ENCODE assay signal across 1 cellular context in the genomic region with DNA sequence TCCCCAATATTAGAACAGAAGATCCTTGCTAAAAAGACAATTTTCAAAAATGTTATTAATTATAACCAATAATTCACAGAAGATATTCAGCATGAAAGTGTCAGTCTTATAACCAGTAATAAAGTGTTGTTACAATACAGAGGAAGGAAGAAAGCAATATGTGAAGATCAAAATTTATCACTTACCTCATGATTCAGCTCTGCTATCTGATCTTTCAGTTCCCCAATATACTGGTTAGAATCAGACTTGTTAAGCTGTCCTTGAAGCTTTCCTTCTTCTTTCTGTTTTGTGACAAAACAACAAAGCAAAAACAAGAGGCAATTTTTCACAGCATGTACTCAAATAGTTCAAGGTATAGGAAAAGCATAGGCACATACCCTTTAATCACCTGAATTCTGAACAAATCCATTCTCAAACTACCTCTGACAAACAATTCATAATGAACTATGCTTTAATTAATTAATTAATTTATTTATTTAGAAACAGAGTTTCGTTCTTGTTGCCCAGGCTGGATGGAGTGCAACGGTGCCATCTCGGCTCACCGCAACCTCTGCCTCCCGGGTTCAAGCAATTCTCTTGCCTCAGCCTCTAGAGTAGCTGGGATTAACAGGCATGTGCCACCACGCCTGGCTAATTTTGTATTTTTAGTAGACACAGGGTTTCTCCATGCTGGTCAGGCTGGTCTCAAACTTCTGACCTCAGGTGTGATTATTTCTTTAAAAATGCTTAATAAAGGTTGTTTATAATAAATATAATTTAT.
TF ChIP-seq lines count a peak whose summit lies in the region.

No MANE protein-coding gene starts in this region.

TF ChIP-seq in GM12878, 131 proteins besides CTCF, POLR2A, EP300 and RAD21 (continued from another document and continues in another):
- TF ChIP-seq ZNF384 (IDR thresholded peaks at IDR 0.05; ENCODE audit: borderline replicate concordance, low read depth, low read length) (no peak), SUPT20H (IDR thresholded peaks at IDR 0.05; ENCODE audit: borderline replicate concordance, control insufficient read depth, low read depth, low read length) (no peak), ZSCAN29 (IDR thresholded peaks at IDR 0.05) (no peak), MYC (IDR thresholded peaks at IDR 0.05; ENCODE audit: insufficient read depth, insufficient read length, insufficient replicate concordance, low read length, severe bottlenecking) (no peak), TCF7 (IDR thresholded peaks at IDR 0.05; ENCODE audit: borderline replicate concordance) (no peak), PML (IDR thresholded peaks at IDR 0.05; ENCODE audit: low read length) (no peak), SKIL (IDR thresholded peaks at IDR 0.05; ENCODE audit: low read depth, poor library complexity, severe bottlenecking) (peak; percentile 60), TCF12 (IDR thresholded peaks at IDR 0.05; ENCODE audit: low read depth, low read length) (no peak), NBN (IDR thresholded peaks at IDR 0.05) (peak; percentile 63; the same call in 1 of the 2 replicates), TBL1XR1 (IDR thresholded peaks at IDR 0.05; ENCODE audit: low read depth, low read length) (no peak), MXI1 (IDR thresholded peaks at IDR 0.05; ENCODE audit: low read depth, low read length) (no peak), HDAC6 (IDR thresholded peaks at IDR 0.05; ENCODE audit: unreplicated experiment) (no peak), CBX3 (IDR thresholded peaks at IDR 0.05; ENCODE audit: borderline replicate concordance, low read depth) (no peak), EGR1 (IDR thresholded peaks at IDR 0.05; ENCODE audit: borderline replicate concordance in 1 of 2, low read depth in 2 of 2, low read length in 2 of 2) (no peak), SUZ12 (IDR thresholded peaks at IDR 0.05; ENCODE audit: unreplicated experiment) (no peak), SREBF2 (IDR thresholded peaks at IDR 0.05; ENCODE audit: low read length) (no peak), RELB (IDR thresholded peaks at IDR 0.05; ENCODE audit: low read depth) (peak; percentile 62; the same call in 1 of the 2 replicates), JUND (IDR thresholded peaks at IDR 0.05; ENCODE audit: low read depth, low read length) (no peak; the same call in 1 of the 2 replicates), NFYA (IDR thresholded peaks at IDR 0.05; ENCODE audit: borderline replicate concordance, low read depth, low read length) (no peak), JUNB (IDR thresholded peaks at IDR 0.05) (no peak; the same call in 1 of the 2 replicates), SIN3A (IDR thresholded peaks at IDR 0.05; ENCODE audit: low read depth, low read length) (no peak), CBFB (IDR thresholded peaks at IDR 0.05; ENCODE audit: low read depth) (no peak), MEF2A (IDR thresholded peaks at IDR 0.05; ENCODE audit: insufficient read depth, low read depth, low read length) (0 out of 2 replicates have a peak, but pooled peaks have one; percentile 46), RCOR1 (conservative IDR thresholded peaks at IDR 0.05; ENCODE audit: low read depth, low read length) (no peak), STAT3 (IDR thresholded peaks at IDR 0.05; ENCODE audit: low read depth, low read length) (no peak), CEBPB (IDR thresholded peaks at IDR 0.05; ENCODE audit: borderline replicate concordance in 1 of 2, low read depth in 2 of 2, low read length in 2 of 2) (no peak), CBX5 (IDR thresholded peaks at IDR 0.05; ENCODE audit: low read depth) (no peak), CHD1 (IDR thresholded peaks at IDR 0.05; ENCODE audit: low read depth, low read length) (no peak), IRF4 (IDR thresholded peaks at IDR 0.05; ENCODE audit: low read depth, low read length) (0 out of 2 replicates have a peak, but pooled peaks have one; percentile 55), SMAD5 (IDR thresholded peaks at IDR 0.05; ENCODE audit: low read depth) (no peak), FOXK2 (IDR thresholded peaks at IDR 0.05) (no peak), IRF5 (IDR thresholded peaks at IDR 0.05; ENCODE audit: borderline replicate concordance) (no peak), SREBF1 (IDR thresholded peaks at IDR 0.05; ENCODE audit: low read length) (no peak), MLLT1 (IDR thresholded peaks at IDR 0.05) (0 out of 2 replicates have a peak, but pooled peaks have one; percentile 42), PAX5 (IDR thresholded peaks at IDR 0.05; ENCODE audit: borderline replicate concordance, low read depth, low read length) (no peak), POLR2AphosphoS2 (IDR thresholded peaks at IDR 0.05; ENCODE audit: low read depth, low read length) (no peak), YBX1 (IDR thresholded peaks at IDR 0.05) (no peak), MEF2B (IDR thresholded peaks at IDR 0.05; ENCODE audit: partially characterized antibody, poor library complexity, severe bottlenecking) (peak; percentile 67), ZNF24 (IDR thresholded peaks at IDR 0.05) (no peak), NFXL1 (IDR thresholded peaks at IDR 0.05; ENCODE audit: borderline replicate concordance) (no peak), RUNX3 (IDR thresholded peaks at IDR 0.05; ENCODE audit: low read length) (peak; percentile 79)
- TF ChIP-seq, protein P1, sequence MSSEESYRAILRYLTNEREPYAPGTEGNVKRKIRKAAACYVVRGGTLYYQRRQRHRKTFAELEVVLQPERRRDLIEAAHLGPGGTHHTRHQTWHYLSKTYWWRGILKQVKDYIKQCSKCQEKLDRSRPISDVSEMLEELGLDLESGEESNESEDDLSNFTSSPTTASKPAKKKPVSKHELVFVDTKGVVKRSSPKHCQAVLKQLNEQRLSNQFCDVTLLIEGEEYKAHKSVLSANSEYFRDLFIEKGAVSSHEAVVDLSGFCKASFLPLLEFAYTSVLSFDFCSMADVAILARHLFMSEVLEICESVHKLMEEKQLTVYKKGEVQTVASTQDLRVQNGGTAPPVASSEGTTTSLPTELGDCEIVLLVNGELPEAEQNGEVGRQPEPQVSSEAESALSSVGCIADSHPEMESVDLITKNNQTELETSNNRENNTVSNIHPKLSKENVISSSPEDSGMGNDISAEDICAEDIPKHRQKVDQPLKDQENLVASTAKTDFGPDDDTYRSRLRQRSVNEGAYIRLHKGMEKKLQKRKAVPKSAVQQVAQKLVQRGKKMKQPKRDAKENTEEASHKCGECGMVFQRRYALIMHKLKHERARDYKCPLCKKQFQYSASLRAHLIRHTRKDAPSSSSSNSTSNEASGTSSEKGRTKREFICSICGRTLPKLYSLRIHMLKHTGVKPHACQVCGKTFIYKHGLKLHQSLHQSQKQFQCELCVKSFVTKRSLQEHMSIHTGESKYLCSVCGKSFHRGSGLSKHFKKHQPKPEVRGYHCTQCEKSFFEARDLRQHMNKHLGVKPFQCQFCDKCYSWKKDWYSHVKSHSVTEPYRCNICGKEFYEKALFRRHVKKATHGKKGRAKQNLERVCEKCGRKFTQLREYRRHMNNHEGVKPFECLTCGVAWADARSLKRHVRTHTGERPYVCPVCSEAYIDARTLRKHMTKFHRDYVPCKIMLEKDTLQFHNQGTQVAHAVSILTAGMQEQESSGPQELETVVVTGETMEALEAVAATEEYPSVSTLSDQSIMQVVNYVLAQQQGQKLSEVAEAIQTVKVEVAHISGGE (CRISPR knock-in tag; IDR thresholded peaks at IDR 0.05): no peak
- TF ChIP-seq, protein P2, sequence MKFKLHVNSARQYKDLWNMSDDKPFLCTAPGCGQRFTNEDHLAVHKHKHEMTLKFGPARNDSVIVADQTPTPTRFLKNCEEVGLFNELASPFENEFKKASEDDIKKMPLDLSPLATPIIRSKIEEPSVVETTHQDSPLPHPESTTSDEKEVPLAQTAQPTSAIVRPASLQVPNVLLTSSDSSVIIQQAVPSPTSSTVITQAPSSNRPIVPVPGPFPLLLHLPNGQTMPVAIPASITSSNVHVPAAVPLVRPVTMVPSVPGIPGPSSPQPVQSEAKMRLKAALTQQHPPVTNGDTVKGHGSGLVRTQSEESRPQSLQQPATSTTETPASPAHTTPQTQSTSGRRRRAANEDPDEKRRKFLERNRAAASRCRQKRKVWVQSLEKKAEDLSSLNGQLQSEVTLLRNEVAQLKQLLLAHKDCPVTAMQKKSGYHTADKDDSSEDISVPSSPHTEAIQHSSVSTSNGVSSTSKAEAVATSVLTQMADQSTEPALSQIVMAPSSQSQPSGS (IDR thresholded peaks at IDR 0.05; ENCODE audit: low read length): peak; percentile 75
- TF ChIP-seq, protein P3, sequence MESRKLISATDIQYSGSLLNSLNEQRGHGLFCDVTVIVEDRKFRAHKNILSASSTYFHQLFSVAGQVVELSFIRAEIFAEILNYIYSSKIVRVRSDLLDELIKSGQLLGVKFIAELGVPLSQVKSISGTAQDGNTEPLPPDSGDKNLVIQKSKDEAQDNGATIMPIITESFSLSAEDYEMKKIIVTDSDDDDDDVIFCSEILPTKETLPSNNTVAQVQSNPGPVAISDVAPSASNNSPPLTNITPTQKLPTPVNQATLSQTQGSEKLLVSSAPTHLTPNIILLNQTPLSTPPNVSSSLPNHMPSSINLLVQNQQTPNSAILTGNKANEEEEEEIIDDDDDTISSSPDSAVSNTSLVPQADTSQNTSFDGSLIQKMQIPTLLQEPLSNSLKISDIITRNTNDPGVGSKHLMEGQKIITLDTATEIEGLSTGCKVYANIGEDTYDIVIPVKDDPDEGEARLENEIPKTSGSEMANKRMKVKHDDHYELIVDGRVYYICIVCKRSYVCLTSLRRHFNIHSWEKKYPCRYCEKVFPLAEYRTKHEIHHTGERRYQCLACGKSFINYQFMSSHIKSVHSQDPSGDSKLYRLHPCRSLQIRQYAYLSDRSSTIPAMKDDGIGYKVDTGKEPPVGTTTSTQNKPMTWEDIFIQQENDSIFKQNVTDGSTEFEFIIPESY (IDR thresholded peaks at IDR 0.05): no peak
- TF ChIP-seq, protein P4, sequence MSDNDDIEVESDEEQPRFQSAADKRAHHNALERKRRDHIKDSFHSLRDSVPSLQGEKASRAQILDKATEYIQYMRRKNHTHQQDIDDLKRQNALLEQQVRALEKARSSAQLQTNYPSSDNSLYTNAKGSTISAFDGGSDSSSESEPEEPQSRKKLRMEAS (IDR thresholded peaks at IDR 0.05; ENCODE audit: low read depth, low read length): no peak
- TF ChIP-seq, protein P5, sequence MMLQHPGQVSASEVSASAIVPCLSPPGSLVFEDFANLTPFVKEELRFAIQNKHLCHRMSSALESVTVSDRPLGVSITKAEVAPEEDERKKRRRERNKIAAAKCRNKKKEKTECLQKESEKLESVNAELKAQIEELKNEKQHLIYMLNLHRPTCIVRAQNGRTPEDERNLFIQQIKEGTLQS (IDR thresholded peaks at IDR 0.05; ENCODE audit: borderline replicate concordance, extremely low read depth, low read depth, low read length): no peak
- TF ChIP-seq, protein P6, sequence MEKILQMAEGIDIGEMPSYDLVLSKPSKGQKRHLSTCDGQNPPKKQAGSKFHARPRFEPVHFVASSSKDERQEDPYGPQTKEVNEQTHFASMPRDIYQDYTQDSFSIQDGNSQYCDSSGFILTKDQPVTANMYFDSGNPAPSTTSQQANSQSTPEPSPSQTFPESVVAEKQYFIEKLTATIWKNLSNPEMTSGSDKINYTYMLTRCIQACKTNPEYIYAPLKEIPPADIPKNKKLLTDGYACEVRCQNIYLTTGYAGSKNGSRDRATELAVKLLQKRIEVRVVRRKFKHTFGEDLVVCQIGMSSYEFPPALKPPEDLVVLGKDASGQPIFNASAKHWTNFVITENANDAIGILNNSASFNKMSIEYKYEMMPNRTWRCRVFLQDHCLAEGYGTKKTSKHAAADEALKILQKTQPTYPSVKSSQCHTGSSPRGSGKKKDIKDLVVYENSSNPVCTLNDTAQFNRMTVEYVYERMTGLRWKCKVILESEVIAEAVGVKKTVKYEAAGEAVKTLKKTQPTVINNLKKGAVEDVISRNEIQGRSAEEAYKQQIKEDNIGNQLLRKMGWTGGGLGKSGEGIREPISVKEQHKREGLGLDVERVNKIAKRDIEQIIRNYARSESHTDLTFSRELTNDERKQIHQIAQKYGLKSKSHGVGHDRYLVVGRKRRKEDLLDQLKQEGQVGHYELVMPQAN (conservative IDR thresholded peaks at IDR 0.05): no peak
